11 cellular contexts compared by ENCODE assay signal in the genomic region with DNA sequence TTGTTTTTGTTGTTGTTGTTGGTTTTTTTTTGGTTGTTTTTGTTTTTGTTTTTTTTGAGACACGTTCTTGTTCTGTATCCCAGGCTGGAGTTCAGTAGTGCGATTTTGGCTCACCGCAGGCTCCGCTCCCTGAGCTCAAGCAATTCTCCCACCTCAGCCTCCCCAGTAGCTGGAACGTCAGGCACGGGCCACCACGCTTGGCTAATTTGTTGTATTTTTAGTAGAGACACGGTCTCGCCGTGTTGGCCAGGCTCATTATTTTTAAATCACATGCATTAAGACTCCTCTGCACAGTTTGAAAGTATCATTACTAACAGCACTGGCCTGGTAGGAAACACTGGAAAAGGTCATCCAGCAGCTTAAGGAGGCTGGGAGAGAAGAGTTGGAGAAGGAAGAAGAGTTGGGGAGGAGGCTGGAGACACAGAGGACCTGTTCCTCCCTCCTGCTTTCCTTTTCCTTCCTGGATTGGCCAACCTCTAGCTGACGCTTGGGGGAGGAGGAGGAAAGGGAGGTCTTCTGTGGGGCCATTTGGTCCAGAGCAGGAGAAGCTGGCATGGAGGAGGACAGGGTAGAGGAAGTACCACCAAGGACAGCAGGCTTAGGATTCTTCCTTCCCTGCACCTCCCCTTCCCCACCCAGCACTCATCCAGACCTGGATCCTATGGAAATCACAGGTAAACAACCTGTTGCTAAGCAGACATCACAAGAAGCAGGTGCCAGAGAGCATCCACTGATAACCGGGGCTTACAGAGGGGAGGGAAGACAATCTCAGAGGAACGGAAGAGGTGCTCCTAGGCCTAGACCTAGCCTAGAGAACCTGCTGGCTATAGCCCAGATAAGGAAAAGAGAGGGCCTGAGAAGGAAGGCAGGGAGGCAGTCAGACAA.
DNase-seq lines count a peak whose midpoint lies in the region; ATAC-seq and TF ChIP-seq lines count a peak whose summit lies in the region.
"Had no signal": no experiment of that assay in that cellular context is flagged by ENCODE, and none has a peak within 500 bp of the region (broad histone marks: within the 10 kb centered on the region; RNA-seq: fewer than 3 reads in every experiment).

No MANE protein-coding gene starts in this region.

- H3K9me2 ChIP-seq in MM.1S (replicated peaks; ENCODE audit: insufficient read depth, low read length) (no peaks in the 10 kb centered on the region), Karpas-422 (replicated peaks; ENCODE audit: insufficient read depth, low read length) (no peaks in the 10 kb centered on the region)

- no peak overlapping the region for H2BK5ac ChIP-seq in neuronal stem cell (ENCODE audit: low read length)

- ATAC-seq in GM18909 (IDR thresholded peaks at IDR 0.05; ENCODE audit: poor library complexity, unreplicated experiment) = no peak

- H3K4ac ChIP-seq in neuronal stem cell (ENCODE audit: low read length) = no peak overlapping the region

- no peak overlapping the region for H4K91ac ChIP-seq in neuronal stem cell (ENCODE audit: low read depth, low read length, poor library complexity)

- H2AK5ac ChIP-seq in neuronal stem cell (ENCODE audit: low read depth, low read length) = peak overlapping the region; percentile 60

- DNase-seq in DMS153 (lab: John Stamatoyannopoulos, UW) (peak; percentile 21), DMS153 treated with DMSO at 0.1 percent for 48 hours (lab: John Stamatoyannopoulos, UW; ENCODE audit: unreplicated experiment) (no peak), MM.1S (no peak), endothelial cell (ENCODE audit: low spot score) (no peak), neuronal stem cell (ENCODE audit: low spot score) (no peak), Karpas-422 (no peak), epidermal melanocyte (ENCODE audit: insufficient read length, low spot score) (no peak)
- DNase-seq: activated CD4-positive, alpha-beta T cell treated with anti-CD3 and anti-CD28 coated beads, Interleukin-2, amount 50 U/mL, for 4 hours; amniotic stem cell; NCI-H187 treated with DMSO at 0.1 percent for 48 hours had no signal

- H3K4me3 ChIP-seq in MM.1S (ENCODE audit: low read length) (no peak overlapping the region), neuronal stem cell (ENCODE audit: low read length in 2 of 2) (no peak overlapping the region), Karpas-422 (ENCODE audit: low read length) (no peak overlapping the region)

- peaks cover 35% of the 10 kb centered on the region for H3K4me1 Mint-ChIP-seq in endothelial cell (ENCODE audit: unreplicated experiment)

- H3K79me2 ChIP-seq in MM.1S (ENCODE audit: low read length) (no peaks in the 10 kb centered on the region), Karpas-422 (ENCODE audit: low read length) (no peaks in the 10 kb centered on the region)

- H2BK120ac ChIP-seq in neuronal stem cell (ENCODE audit: low read depth, low read length) = no peak overlapping the region

- H3K27ac Mint-ChIP-seq in endothelial cell (ENCODE audit: unreplicated experiment) = peak overlapping the region; percentile 36

- peak overlapping the region; percentile 31 for H2BK15ac ChIP-seq in neuronal stem cell (ENCODE audit: low read length)

- H3K9me3 Mint-ChIP-seq in endothelial cell (ENCODE audit: unreplicated experiment) = no peaks in the 10 kb centered on the region

- H3K36me3 Mint-ChIP-seq in endothelial cell (ENCODE audit: low read depth, unreplicated experiment) = no peaks in the 10 kb centered on the region

- H3K9ac ChIP-seq in MM.1S (ENCODE audit: low read length) (no peak overlapping the region), neuronal stem cell (ENCODE audit: low read depth, low read length, poor library complexity) (peak overlapping the region; percentile 50), Karpas-422 (ENCODE audit: low read length) (no peak overlapping the region)

- no peaks in the 10 kb centered on the region for H3K79me1 ChIP-seq in neuronal stem cell (ENCODE audit: low read depth, low read length)

- TF ChIP-seq CTCF in MM.1S (IDR thresholded peaks at IDR 0.05; ENCODE audit: low read length) (no peak), endothelial cell (IDR thresholded peaks at IDR 0.05; ENCODE audit: unreplicated experiment) (no peak)

- H4K20me1 ChIP-seq in MM.1S (ENCODE audit: insufficient read depth, low read length) = no peaks in the 10 kb centered on the region
- H4K20me1 ChIP-seq in Karpas-422 (ENCODE audit: insufficient read depth, low read depth, low read length) = no peaks in the 10 kb centered on the region

- no peak overlapping the region for H3K14ac ChIP-seq in neuronal stem cell (ENCODE audit: low read length)

- WGBS in neuronal stem cell (ENCODE audit: extremely low coverage in 2 of 2, insufficient read length in 2 of 2, insufficient replicate concordance in 1 of 2), 2 donors = no CpG with 5 or more reads among the region's 13 CpGs

- H3K4me1 ChIP-seq in MM.1S (ENCODE audit: low read length) = peaks cover 23% of the 10 kb centered on the region
- peaks cover 17 to 18% of the 10 kb centered on the region in 2 donors for H3K4me1 ChIP-seq in neuronal stem cell (ENCODE audit: control insufficient read depth in 2 of 2, insufficient read depth in 1 of 2, low read depth in 1 of 2, low read length in 2 of 2)
- peaks cover 6% of the 10 kb centered on the region; the same call in 1 of the 2 replicates for H3K4me1 ChIP-seq in Karpas-422 (ENCODE audit: low read length)

- H3K18ac ChIP-seq in neuronal stem cell (ENCODE audit: low read length) = no peak overlapping the region

- H4K8ac ChIP-seq in neuronal stem cell (ENCODE audit: low read depth, low read length) = no peak overlapping the region

- no peaks in the 10 kb centered on the region for H3K9me3 ChIP-seq in MM.1S (replicated peaks; ENCODE audit: insufficient read depth, low read length)
- H3K9me3 ChIP-seq in neuronal stem cell (replicated peaks in 1 of 2; ENCODE audit: control insufficient read depth in 2 of 2, insufficient read depth in 1 of 2, low read depth in 1 of 2, low read length in 2 of 2) = no peaks in the 10 kb centered on the region
- H3K9me3 ChIP-seq in Karpas-422 (ENCODE audit: low read length) = no peaks in the 10 kb centered on the region

- peaks cover 20% of the 10 kb centered on the region for H3F3A ChIP-seq in MM.1S (ENCODE audit: insufficient read depth, low read length)

- no peak overlapping the region for H2BK12ac ChIP-seq in neuronal stem cell (ENCODE audit: low read length)

- H3K27ac ChIP-seq in MM.1S (ENCODE audit: low read length) = peak overlapping the region; percentile 79; the same call in 1 of the 2 replicates
- no peak overlapping the region for H3K27ac ChIP-seq in neuronal stem cell (replicated peaks; ENCODE audit: low read length)
- no peak overlapping the region for H3K27ac ChIP-seq in Karpas-422 (ENCODE audit: low read length)

- peak overlapping the region; percentile 79 for H3K4me2 ChIP-seq in MM.1S (ENCODE audit: low read depth, low read length)
- H3K4me2 ChIP-seq in neuronal stem cell (ENCODE audit: insufficient read depth, low read length, poor library complexity, severe bottlenecking) = no peak overlapping the region
- H3K4me2 ChIP-seq in Karpas-422 (ENCODE audit: low read depth, low read length, poor library complexity, severe bottlenecking) = no peak overlapping the region

- H3K27me3 Mint-ChIP-seq in endothelial cell (ENCODE audit: unreplicated experiment) = peaks cover 4% of the 10 kb centered on the region

- H3K4me3 Mint-ChIP-seq in endothelial cell (ENCODE audit: unreplicated experiment) = no peak overlapping the region

- H3K36me3 ChIP-seq in MM.1S (replicated peaks; ENCODE audit: insufficient read depth, low read length) (no peaks in the 10 kb centered on the region), neuronal stem cell (replicated peaks in 1 of 2; ENCODE audit: control insufficient read depth in 2 of 2, insufficient read depth in 2 of 2, low read length in 2 of 2) (no peaks in the 10 kb centered on the region), Karpas-422 (ENCODE audit: insufficient read depth, low read length) (no peaks in the 10 kb centered on the region)

- H3K23ac ChIP-seq in neuronal stem cell (ENCODE audit: low read depth, low read length, poor library complexity) = peak overlapping the region; percentile 83

- peak overlapping the region; percentile 81; the same call in 1 of the 2 replicates for H2AFZ ChIP-seq in MM.1S (ENCODE audit: low read length)
- no peak overlapping the region for H2AFZ ChIP-seq in neuronal stem cell (ENCODE audit: low read length)
- no peak overlapping the region for H2AFZ ChIP-seq in Karpas-422 (ENCODE audit: low read length)

- H3K27me3 ChIP-seq in MM.1S (replicated peaks; ENCODE audit: insufficient read depth, low read length) (no peaks in the 10 kb centered on the region), neuronal stem cell (ENCODE audit: control insufficient read depth in 3 of 3, insufficient read depth in 3 of 3, low read depth in 1 of 3, low read length in 3 of 3) (peaks cover 0 to 2% (median 0%) of the 10 kb centered on the region in 3 experiments), Karpas-422 (ENCODE audit: low read length) (no peaks in the 10 kb centered on the region)
